9 cellular contexts compared by ENCODE assay signal in the genomic region with DNA sequence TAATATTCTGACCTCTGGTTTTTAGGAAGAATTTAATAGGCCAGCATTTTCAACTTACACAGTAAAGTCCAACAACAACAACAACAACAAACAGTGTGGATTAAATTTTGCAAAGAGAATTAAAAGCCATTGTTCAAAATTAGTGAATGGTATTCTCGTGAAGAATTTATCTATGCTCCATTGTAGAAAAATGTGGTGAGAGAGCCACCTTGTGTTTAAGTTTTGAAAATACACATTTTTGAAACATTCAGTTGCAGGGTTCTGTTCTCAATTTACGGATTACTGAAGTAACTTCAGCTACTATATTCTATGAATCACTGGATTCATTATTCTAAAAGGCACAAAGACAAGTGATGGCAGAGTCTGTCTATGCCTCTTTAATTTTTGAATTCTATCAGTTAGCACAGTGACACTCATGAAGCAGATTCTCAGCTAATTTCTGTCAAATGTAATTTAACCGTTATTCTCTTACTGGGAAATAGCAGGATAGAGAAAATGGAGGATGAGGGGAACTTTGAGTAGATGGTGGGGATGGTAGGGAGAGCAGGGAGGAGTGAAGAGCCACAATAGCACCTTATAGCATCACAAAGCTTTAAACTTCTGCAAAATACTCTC. TPM values are rescaled to one million over a fixed set of nuclear protein-coding genes. Genes with fewer than 3 reads are reported as not detected.
DNase-seq lines count a peak whose midpoint lies in the region; ATAC-seq and TF ChIP-seq lines count a peak whose summit lies in the region.
"Had no signal": no experiment of that assay in that cellular context is flagged by ENCODE, and none has a peak within 500 bp of the region (broad histone marks: within the 10 kb centered on the region; RNA-seq: fewer than 3 reads in every experiment).

No MANE protein-coding gene starts in this region.

- H3K79me2 ChIP-seq in mesendoderm (ENCODE audit: control insufficient read depth, insufficient read depth, low read length) = no peaks in the 10 kb centered on the region

- H4K5ac ChIP-seq in mesendoderm (ENCODE audit: low read length) = no peak overlapping the region

- H3K4me2 ChIP-seq in mesendoderm (ENCODE audit: low read length) = no peak overlapping the region

- CTCF ChIA-PET in CD4-positive, alpha-beta T cell (lab: Charles Lee) = no interaction called here

- no peak overlapping the region for H2BK5ac ChIP-seq in mesendoderm (ENCODE audit: low read length)

- H3K4ac ChIP-seq in mesendoderm (ENCODE audit: low read depth, low read length) = no peak overlapping the region

- H2BK120ac ChIP-seq in mesendoderm (ENCODE audit: low read depth, low read length) = no peak overlapping the region

- H3K56ac ChIP-seq in mesendoderm (ENCODE audit: low read length) = no peak overlapping the region

- no peaks in the 10 kb centered on the region for H3K4me1 Mint-ChIP-seq in CD4-positive, alpha-beta T cell (ENCODE audit: low read depth)
- H3K4me1 Mint-ChIP-seq: IgD-negative memory B cell had no signal

- H3K9ac ChIP-seq in mesendoderm (ENCODE audit: low read length) = no peak overlapping the region

- peak overlapping the region; percentile 19 for H2BK15ac ChIP-seq in mesendoderm (replicated peaks; ENCODE audit: low read depth)

- H3K27ac ChIP-seq in CD4-positive, alpha-beta T cell (ENCODE audit: low read depth, low read length) = no peak overlapping the region
- H3K27ac ChIP-seq in mesendoderm (ENCODE audit: low read depth, low read length) = no peak overlapping the region

- peaks cover 5% of the 10 kb centered on the region for H3K27me3 Mint-ChIP-seq in CD4-positive, alpha-beta T cell

- no peaks in the 10 kb centered on the region for H3K27me3 ChIP-seq in CD4-positive, alpha-beta T cell (ENCODE audit: control insufficient read depth, insufficient read depth, low read length)
- no peaks in the 10 kb centered on the region for H3K27me3 ChIP-seq in mesendoderm (ENCODE audit: insufficient read depth, low read length, poor library complexity)

- TF ChIP-seq CTCF in CD4-positive, alpha-beta T cell (IDR thresholded peaks at IDR 0.05) = peak; percentile 70
- TF ChIP-seq CTCF in choroid plexus epithelial cell (conservative IDR thresholded peaks at IDR 0.05; ENCODE audit: low read depth, low read length) (peak; percentile 49), lower leg skin (IDR thresholded peaks at IDR 0.05) (no peak)

- POLR2A ChIA-PET in CD4-positive, alpha-beta T cell (lab: Charles Lee) = no interaction called here

- no peak overlapping the region for H4K8ac ChIP-seq in mesendoderm (ENCODE audit: low read depth, low read length)

- WGBS in mesendoderm (ENCODE audit: extremely low coverage, insufficient coverage, low lambda C conversion rate) = no CpG with 5 or more reads among the region's 3 CpGs
- WGBS in lower leg skin, 2 donors = 29 to 32% methylated on average over 3 of the region's 3 CpGs

- ATAC-seq in CD4-positive, alpha-beta T cell (ENCODE audit: poor library complexity) = no peak
- ATAC-seq in GM19372 (IDR thresholded peaks at IDR 0.05; ENCODE audit: low read depth, unreplicated experiment) (peak; percentile 75), HG02623 (IDR thresholded peaks at IDR 0.05; ENCODE audit: unreplicated experiment) (no peak)

- no peaks in the 10 kb centered on the region for H3K36me3 ChIP-seq in mesendoderm (ENCODE audit: control insufficient read depth, insufficient read depth, low read length)

- no peak overlapping the region for H3K18ac ChIP-seq in mesendoderm (ENCODE audit: low read length)

- H3K36me3 Mint-ChIP-seq in CD4-positive, alpha-beta T cell (ENCODE audit: low read depth) = peaks cover 34% of the 10 kb centered on the region

- no peak overlapping the region for H3K4me3 ChIP-seq in choroid plexus epithelial cell (ENCODE audit: low read depth, low read length)
- no peak overlapping the region for H3K4me3 ChIP-seq in mesendoderm (ENCODE audit: low read length)
- no peak overlapping the region for H3K4me3 ChIP-seq in lower leg skin (ENCODE audit: low read depth, poor library complexity, severe bottlenecking)

- no peak overlapping the region for H3K4me3 Mint-ChIP-seq in CD4-positive, alpha-beta T cell
- H3K4me3 Mint-ChIP-seq: IgD-negative memory B cell had no signal

- no peaks in the 10 kb centered on the region for H3K4me1 ChIP-seq in mesendoderm (ENCODE audit: control insufficient read depth, low read depth, low read length)

- no peak overlapping the region for H2AK5ac ChIP-seq in mesendoderm (ENCODE audit: low read length)

- H3K79me1 ChIP-seq in mesendoderm (ENCODE audit: low read length) = no peaks in the 10 kb centered on the region

- H3K23ac ChIP-seq in mesendoderm (ENCODE audit: low read length) = no peak overlapping the region

- intact Hi-C loops in CD4-positive, alpha-beta T cell (cut with DNase I, micrococcal nuclease) = loop anchor here (1.0 to 10.0 kb wide), 6 partner anchors 183 to 911 kb away; no protein-coding TSS in a partner anchor
- intact Hi-C loops in lower leg skin (cut with DNase I; ENCODE audit: low total_unique reads) = no loop called here

- H3K27ac Mint-ChIP-seq in CD4-positive, alpha-beta T cell = no peak overlapping the region
- H3K27ac Mint-ChIP-seq: IgD-negative memory B cell had no signal

- no peak for DNase-seq in CD4-positive, alpha-beta T cell
- DNase-seq in NCI-H345 treated with DMSO at 0.1 percent for 48 hours (lab: John Stamatoyannopoulos, UW; ENCODE audit: unreplicated experiment) (peak; percentile 7), choroid plexus epithelial cell (ENCODE audit: low read depth) (peak; percentile 60), mesendoderm (peak; percentile 38), lower leg skin (ENCODE audit: low spot score in 2 of 2) (no peak)
- DNase-seq in stimulated activated CD4-positive, alpha-beta T cell treated with anti-CD3 and anti-CD28 coated beads, Interleukin-4, amount 100 ng/mL, for 24 hours = no peak

- no peak for TF ChIP-seq POLR2A in lower leg skin (IDR thresholded peaks at IDR 0.05)

- no peaks in the 10 kb centered on the region for H3K9me3 ChIP-seq in CD4-positive, alpha-beta T cell (ENCODE audit: control insufficient read depth, low read length)

- no peaks in the 10 kb centered on the region for H3K9me3 Mint-ChIP-seq in CD4-positive, alpha-beta T cell
- H3K9me3 Mint-ChIP-seq: IgD-negative memory B cell had no signal

RNA-seq across cellular contexts. Expression of a gene that starts 11.0 kb away (rescaled TPM):
- total RNA-seq in CD4-positive, alpha-beta T cell = 1 to 10 TPM; 1.2 to 1.6 TPM
- polyA plus RNA-seq in mesendoderm (2013, experiment 1 of 2) = 8.2 TPM
- polyA plus RNA-seq in mesendoderm (2013, experiment 2 of 2) = 8.8 TPM
- under 1 TPM in 3 of 4 donors, not detected in 1; 0.07 to 0.29 (median 0.25) TPM for total RNA-seq in lower leg skin

RNA-seq across cellular contexts. Expression of a gene that starts 44.1 kb away (rescaled TPM):
- under 1 TPM in 1 of 2 experiments, not detected in 1; 0.36 TPM for total RNA-seq in CD4-positive, alpha-beta T cell
- polyA plus RNA-seq in mesendoderm (2013, experiment 1 of 2) = 9.2 TPM
- polyA plus RNA-seq in mesendoderm (2013, experiment 2 of 2) = 9.9 TPM
- 100 to 1,000 TPM; 217 to 311 (median 223) TPM for total RNA-seq in lower leg skin
- polyA plus RNA-seq: IgD-negative memory B cell had no signal

Comparison
In these comparisons a context has a peak if more than half of its experiments do, and no peak if none do; other contexts are left out.
1. DNase-seq: peak in NCI-H345 treated with DMSO at 0.1 percent for 48 hours (single experiment), choroid plexus epithelial cell (single experiment) and mesendoderm (single experiment); none in CD4-positive, alpha-beta T cell (0 of 10), lower leg skin (0 of 2) and stimulated activated CD4-positive, alpha-beta T cell treated with anti-CD3 and anti-CD28 coated beads, Interleukin-4, amount 100 ng/mL, for 24 hours (single experiment).
2. CTCF ChIP-seq: peak in CD4-positive, alpha-beta T cell (single experiment) and choroid plexus epithelial cell (single experiment); none in lower leg skin (0 of 3).
3. RNA of a gene that starts 44.1 kb away (total RNA-seq): 217 to 311 TPM in lower leg skin; 0.36 TPM in CD4-positive, alpha-beta T cell; every median in the first group is over 100 times any median in the second.